Comparison of ENCODE assay signal across 8 cellular contexts in the genomic region with DNA sequence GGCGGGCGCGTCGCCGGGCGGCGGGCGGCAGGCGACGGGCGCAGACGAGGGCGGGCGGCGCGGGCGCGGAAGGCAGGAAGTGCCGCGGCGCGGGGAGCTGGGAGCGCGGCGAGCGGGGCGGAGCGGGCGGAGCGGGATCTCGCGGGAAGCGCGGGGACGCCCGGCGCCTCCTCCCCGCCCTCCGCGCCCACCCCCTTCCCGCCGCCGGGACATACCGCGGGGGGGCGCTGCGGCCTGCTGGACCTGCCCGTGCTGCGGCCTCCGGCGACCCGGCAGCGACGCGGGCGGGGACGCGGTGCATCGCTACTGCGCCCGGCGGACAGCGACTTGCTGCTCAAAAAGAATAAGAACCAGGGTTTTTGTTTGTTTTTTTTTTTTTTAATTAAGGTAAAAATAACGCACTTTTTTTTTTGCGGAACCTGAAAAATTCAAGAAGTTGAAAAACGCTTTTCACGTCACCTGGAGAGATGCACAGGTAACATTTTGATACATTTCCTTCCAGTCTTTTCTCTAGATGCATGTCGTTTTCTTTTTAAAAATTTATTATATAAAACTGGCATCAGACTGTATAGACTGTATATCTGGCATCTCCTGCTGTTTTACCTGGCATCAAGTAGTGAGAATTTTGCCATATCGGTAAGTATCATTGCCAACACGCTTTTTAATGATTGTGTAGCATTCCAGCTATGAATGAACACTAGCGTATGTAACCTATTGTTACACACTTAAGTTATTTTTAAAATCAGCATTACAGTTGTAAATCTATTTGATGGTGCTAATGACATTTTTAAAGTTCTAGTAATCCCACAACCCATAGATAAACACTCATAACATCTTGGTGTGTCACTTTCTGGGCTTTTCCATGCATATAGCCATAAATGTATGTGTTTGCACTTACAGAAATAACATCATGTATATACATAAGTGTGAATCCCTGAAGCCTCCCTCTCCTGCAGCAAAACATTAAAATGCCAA. TPM values are rescaled to one million over a fixed set of nuclear protein-coding genes. Genes with fewer than 3 reads are reported as not detected.
DNase-seq lines count a peak whose midpoint lies in the region; ATAC-seq and TF ChIP-seq lines count a peak whose summit lies in the region.

A gene with protein sequence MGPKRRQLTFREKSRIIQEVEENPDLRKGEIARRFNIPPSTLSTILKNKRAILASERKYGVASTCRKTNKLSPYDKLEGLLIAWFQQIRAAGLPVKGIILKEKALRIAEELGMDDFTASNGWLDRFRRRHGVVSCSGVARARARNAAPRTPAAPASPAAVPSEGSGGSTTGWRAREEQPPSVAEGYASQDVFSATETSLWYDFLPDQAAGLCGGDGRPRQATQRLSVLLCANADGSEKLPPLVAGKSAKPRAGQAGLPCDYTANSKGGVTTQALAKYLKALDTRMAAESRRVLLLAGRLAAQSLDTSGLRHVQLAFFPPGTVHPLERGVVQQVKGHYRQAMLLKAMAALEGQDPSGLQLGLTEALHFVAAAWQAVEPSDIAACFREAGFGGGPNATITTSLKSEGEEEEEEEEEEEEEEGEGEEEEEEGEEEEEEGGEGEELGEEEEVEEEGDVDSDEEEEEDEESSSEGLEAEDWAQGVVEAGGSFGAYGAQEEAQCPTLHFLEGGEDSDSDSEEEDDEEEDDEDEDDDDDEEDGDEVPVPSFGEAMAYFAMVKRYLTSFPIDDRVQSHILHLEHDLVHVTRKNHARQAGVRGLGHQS (minus strand): TSS at position 76 of the 975 bp plus-strand sequence. CDS start 257 bp downstream, outside the sequence.

- peak within 1 kb of the TSS; percentile 71 for H3K4me3 ChIP-seq in brain microvascular endothelial cell (ENCODE audit: low read depth, low read length)
- peak within 1 kb of the TSS; percentile 62 for H3K4me3 ChIP-seq in iPS-18c (ENCODE audit: insufficient read depth, low read depth, low read length)
- peak within 1 kb of the TSS; percentile 98 for H3K4me3 ChIP-seq in skeletal muscle satellite cell (ENCODE audit: low read length)

- no peaks in the 10 kb centered on the region for H3K36me3 ChIP-seq in brain microvascular endothelial cell (replicated peaks)
- H3K36me3 ChIP-seq in skeletal muscle satellite cell (ENCODE audit: insufficient read depth, low read length) = peaks cover 20% of the 10 kb centered on the region

- H3K9me3 ChIP-seq in iPS-18c (ENCODE audit: control insufficient read depth, insufficient read depth, low read length) (no peaks in the 10 kb centered on the region), skeletal muscle satellite cell (replicated peaks; ENCODE audit: low read length) (no peaks in the 10 kb centered on the region)

- H3K4me2 ChIP-seq in skeletal muscle satellite cell (ENCODE audit: low read length) = peak within 1 kb of the TSS; percentile 100

- H3K9ac ChIP-seq in skeletal muscle satellite cell (ENCODE audit: low read depth, low read length) = peak within 1 kb of the TSS; percentile 86

- ATAC-seq in HG02943 (IDR thresholded peaks at IDR 0.05; ENCODE audit: low read depth, unreplicated experiment) = peak; percentile 64

- peak within 1 kb of the TSS; percentile 18 for H3K27ac ChIP-seq in brain microvascular endothelial cell

- DNase-seq in NCI-H524 (lab: John Stamatoyannopoulos, UW) (peak; percentile 61 to 84), NCI-H524 treated with DMSO at 0.1 percent for 48 hours (lab: John Stamatoyannopoulos, UW) (no peak), NCI-H2081 (lab: John Stamatoyannopoulos, UW) (peak; percentile 86 to 88), UCSD-AML1 (lab: John Stamatoyannopoulos, UW; ENCODE audit: unreplicated experiment) (peak; percentile 91), brain microvascular endothelial cell (peak; percentile 52)

- in situ Hi-C loops in brain microvascular endothelial cell (cut with HindIII; ENCODE audit: low pct_ligation_motif_present, low sequenced_read_pairs) = no loop called here

- H3K4me1 ChIP-seq in skeletal muscle satellite cell (ENCODE audit: control insufficient read depth, insufficient read depth, low read length) = peaks cover 35% of the 10 kb centered on the region

- H3K27me3 ChIP-seq in brain microvascular endothelial cell (replicated peaks) (no peaks in the 10 kb centered on the region), skeletal muscle satellite cell (ENCODE audit: control insufficient read depth, insufficient read depth, low read length) (no peaks in the 10 kb centered on the region)

- peak; percentile 45 for TF ChIP-seq CTCF in brain microvascular endothelial cell (IDR thresholded peaks at IDR 0.05; ENCODE audit: low read depth, low read length, missing control alignments)

RNA-seq across cellular contexts. Expression of the gene that starts here (rescaled TPM):
- 125 and 146 TPM in 2 replicates for total RNA-seq in skeletal muscle satellite cell (2012; rRNA removed)
